8 cellular contexts compared by ENCODE assay signal in genomic region chr3:27590437-27591320, GRCh38.
DNase-seq lines count a peak whose midpoint lies in the region; ATAC-seq, FAIRE-seq and TF ChIP-seq lines count a peak whose summit lies in the region.

No MANE protein-coding gene starts in this region.

- H3K23me2 ChIP-seq in H1 (ENCODE audit: low read depth, low read length): no peaks in the 10 kb centered on the region

- FAIRE-seq in H1 (lab: Jason Lieb, UNC): no peak

- H4K5ac ChIP-seq in H1 (ENCODE audit: insufficient read length, low read depth, low read length): no peak overlapping the region

- TF ChIP-seq CTCF in H1 (IDR thresholded peaks at IDR 0.05; ENCODE audit: control extremely low read depth in 1 of 3, insufficient read depth in 1 of 3, low read depth in 1 of 3, low read length in 3 of 3) (no peak), nephron progenitor cell (IDR thresholded peaks at IDR 0.05) (no peak)

- no peaks in the 10 kb centered on the region for H3K36me3 Mint-ChIP-seq in nephron progenitor cell (ENCODE audit: low read depth)

- H3K36me3 ChIP-seq in H1 (ENCODE audit: control insufficient read depth in 2 of 4, insufficient read depth in 4 of 4, low read length in 3 of 4): no peaks in the 10 kb centered on the region

- peak overlapping the region; percentile 58 for H3K27ac Mint-ChIP-seq in nephron progenitor cell

- no peak overlapping the region for H3K9ac ChIP-seq in H1 (replicated peaks in 1 of 4; ENCODE audit: extremely low read depth in 1 of 4, low read depth in 3 of 4, low read length in 3 of 4)

- H3K23ac ChIP-seq in H1 (ENCODE audit: insufficient read length): no peak overlapping the region

- no peak overlapping the region for H2BK120ac ChIP-seq in H1 (replicated peaks; ENCODE audit: low read depth, low read length)

- no peaks in the 10 kb centered on the region for H3K79me2 ChIP-seq in H1 (ENCODE audit: control insufficient read depth in 1 of 2, insufficient read depth in 2 of 2, low read length in 2 of 2)

- DNase-seq in RPMI7951 (ENCODE audit: low read depth) (peak; percentile 70), H1 (ENCODE audit: low read depth in 1 of 2, low spot score in 2 of 2) (no peak), nephron progenitor cell (no peak), NCI-H526 (lab: John Stamatoyannopoulos, UW) (no peak), amniotic stem cell (lab: John Stamatoyannopoulos, UW) (no peak), NCI-H2107 treated with DMSO at 0.1 percent for 48 hours (lab: John Stamatoyannopoulos, UW; ENCODE audit: unreplicated experiment) (no peak)

- no peak for TF ChIP-seq POLR2A in H1 (IDR thresholded peaks at IDR 0.05; ENCODE audit: control extremely low read depth in 1 of 2, low read depth in 2 of 2, low read length in 2 of 2)

- H3K9me3 Mint-ChIP-seq in nephron progenitor cell: no peaks in the 10 kb centered on the region

- no peak overlapping the region for H3K4me3 Mint-ChIP-seq in nephron progenitor cell

- no peak overlapping the region for H2BK20ac ChIP-seq in H1 (ENCODE audit: low read length)

- no peak overlapping the region for H3K56ac ChIP-seq in H1 (replicated peaks; ENCODE audit: insufficient read length, low read depth, low read length)

- H3K4me3 ChIP-seq in H1 (ENCODE audit: extremely low read depth in 1 of 4, insufficient read depth in 2 of 4, low read depth in 3 of 4, low read length in 4 of 4): no peak overlapping the region

- H3K4me2 ChIP-seq in H1 (ENCODE audit: insufficient read depth in 1 of 2, low read depth in 2 of 2, low read length in 2 of 2): no peak overlapping the region

- TF ChIP-seq RAD21 in H1 (IDR thresholded peaks at IDR 0.05 in 1 of 2, conservative IDR thresholded peaks at IDR 0.05 in 1 of 2; ENCODE audit: low read depth in 2 of 2, low read length in 2 of 2): no peak

- no peak overlapping the region for H4K91ac ChIP-seq in H1 (replicated peaks; ENCODE audit: insufficient read length, low read length)

- peak overlapping the region; percentile 88; the same call in 1 of the 2 replicates for H2AFZ ChIP-seq in H1 (ENCODE audit: low read length)

- H3K4me1 Mint-ChIP-seq in nephron progenitor cell: peaks cover 15% of the 10 kb centered on the region

- TF ChIP-seq EP300 in H1 (IDR thresholded peaks at IDR 0.05; ENCODE audit: borderline replicate concordance in 1 of 2, low read depth in 2 of 2, low read length in 2 of 2): no peak

- peaks cover 0 to 13% (median 8%) of the 10 kb centered on the region in 4 experiments; a peak in 6 of 7 replicates for H3K4me1 ChIP-seq in H1 (replicated peaks in 1 of 4; ENCODE audit: control insufficient read depth in 3 of 4, insufficient read depth in 4 of 4, low read length in 3 of 4)

- H3K27ac ChIP-seq in H1 (ENCODE audit: low read depth, low read length): no peak overlapping the region

- H3K9me3 ChIP-seq in H1 (ENCODE audit: insufficient read depth in 2 of 2, low read depth in 1 of 2, low read length in 1 of 2): no peaks in the 10 kb centered on the region

- no peak overlapping the region for H3K14ac ChIP-seq in H1 (ENCODE audit: insufficient read length)

- no peaks in the 10 kb centered on the region for H3K27me3 Mint-ChIP-seq in nephron progenitor cell (ENCODE audit: low read depth, poor library complexity)

- no peak overlapping the region for H4K8ac ChIP-seq in H1 (ENCODE audit: extremely low read depth, insufficient read depth, low read length)

- 62% methylated on average over 5 of the region's 5 CpGs; no CpG with 5 or more reads in 1 of the 2 experiments for WGBS in H1 (ENCODE audit: extremely low coverage in 1 of 2, insufficient coverage in 1 of 2, insufficient read length in 1 of 2, insufficient replicate concordance in 2 of 2, low coverage in 1 of 2, low lambda C conversion rate in 2 of 2, missing lambda C conversion rate in 1 of 2), 2 experiments

- CTCF ChIA-PET in H1 (lab: Charles Lee; ENCODE audit: partially characterized antibody): interaction anchor here (0.9 to 1.3 kb wide), 4 partner anchors 10 to 282 kb away, joined by 3 to 4 read pairs (median 4); no protein-coding TSS in a partner anchor

- H3K4ac ChIP-seq in H1 (replicated peaks; ENCODE audit: insufficient read length, low read depth, low read length): no peak overlapping the region

- no peak overlapping the region for H2AK5ac ChIP-seq in H1 (ENCODE audit: low read depth, low read length)

- peak; percentile 42 for ATAC-seq in GM18907 (IDR thresholded peaks at IDR 0.05; ENCODE audit: unreplicated experiment)
- no peak for ATAC-seq in GM19023 (IDR thresholded peaks at IDR 0.05; ENCODE audit: unreplicated experiment)

- no peak overlapping the region; the same call in 1 of the 2 replicates for H2BK5ac ChIP-seq in H1 (ENCODE audit: low read depth, low read length)

- no peaks in the 10 kb centered on the region; a peak in 1 of 7 replicates for H3K27me3 ChIP-seq in H1 (replicated peaks in 1 of 4; ENCODE audit: control insufficient read depth in 3 of 4, extremely low read depth in 1 of 4, insufficient read depth in 3 of 4, low read length in 3 of 4)

- H4K20me1 ChIP-seq in H1 (replicated peaks in 1 of 2; ENCODE audit: control insufficient read depth in 1 of 2, insufficient read depth in 2 of 2, low read length in 2 of 2): no peaks in the 10 kb centered on the region

- no peak overlapping the region for H2BK15ac ChIP-seq in H1 (ENCODE audit: low read length)

- POLR2A ChIA-PET in H1 (lab: Charles Lee; ENCODE audit: partially characterized antibody): no interaction called here

- H3K79me1 ChIP-seq in H1 (ENCODE audit: low read depth, low read length): no peaks in the 10 kb centered on the region

- H2BK12ac ChIP-seq in H1 (ENCODE audit: low read depth, low read length): no peak overlapping the region

- no peak overlapping the region for H3K18ac ChIP-seq in H1 (ENCODE audit: extremely low read depth, low read length)

TF ChIP-seq in H1, 55 proteins besides CTCF, POLR2A, EP300 and RAD21:
- TF ChIP-seq JUN (IDR thresholded peaks at IDR 0.05; ENCODE audit: low read depth, low read length): no peak
- no peak for TF ChIP-seq SP4 (IDR thresholded peaks at IDR 0.05; ENCODE audit: low read length)
- no peak for TF ChIP-seq KDM1A (IDR thresholded peaks at IDR 0.05; ENCODE audit: borderline replicate concordance, low read length)
- TF ChIP-seq BRCA1 (IDR thresholded peaks at IDR 0.05; ENCODE audit: low read depth, low read length): no peak
- no peak for TF ChIP-seq YY1 (IDR thresholded peaks at IDR 0.05; ENCODE audit: low read depth, low read length)
- TF ChIP-seq EZH2 (IDR thresholded peaks at IDR 0.05; ENCODE audit: low read depth, low read length, severe bottlenecking): no peak
- TF ChIP-seq NRF1 (IDR thresholded peaks at IDR 0.05; ENCODE audit: low read depth, low read length): no peak
- no peak for TF ChIP-seq SP1 (IDR thresholded peaks at IDR 0.05; ENCODE audit: low read depth, low read length)
- no peak for TF ChIP-seq CHD1 (IDR thresholded peaks at IDR 0.05; ENCODE audit: low read depth, low read length)
- TF ChIP-seq MAX (IDR thresholded peaks at IDR 0.05): no peak
- TF ChIP-seq CTBP2 (IDR thresholded peaks at IDR 0.05; ENCODE audit: borderline replicate concordance, insufficient read depth, insufficient read length, low read length): no peak
- TF ChIP-seq TBP (IDR thresholded peaks at IDR 0.05; ENCODE audit: low read depth, low read length): no peak
- no peak for TF ChIP-seq TEAD4 (IDR thresholded peaks at IDR 0.05; ENCODE audit: low read depth, low read length)
- TF ChIP-seq ZNF274 (IDR thresholded peaks at IDR 0.05; ENCODE audit: borderline replicate concordance, extremely low read depth, low read length): no peak
- TF ChIP-seq TAF1 (IDR thresholded peaks at IDR 0.05; ENCODE audit: low read depth, low read length): no peak
- TF ChIP-seq FOSL1 (IDR thresholded peaks at IDR 0.05; ENCODE audit: insufficient read depth, low read depth, low read length): no peak
- TF ChIP-seq SIRT6 (IDR thresholded peaks at IDR 0.05; ENCODE audit: low read length): no peak
